Comparison of ENCODE assay signal across 20 cellular contexts in the genomic region with DNA sequence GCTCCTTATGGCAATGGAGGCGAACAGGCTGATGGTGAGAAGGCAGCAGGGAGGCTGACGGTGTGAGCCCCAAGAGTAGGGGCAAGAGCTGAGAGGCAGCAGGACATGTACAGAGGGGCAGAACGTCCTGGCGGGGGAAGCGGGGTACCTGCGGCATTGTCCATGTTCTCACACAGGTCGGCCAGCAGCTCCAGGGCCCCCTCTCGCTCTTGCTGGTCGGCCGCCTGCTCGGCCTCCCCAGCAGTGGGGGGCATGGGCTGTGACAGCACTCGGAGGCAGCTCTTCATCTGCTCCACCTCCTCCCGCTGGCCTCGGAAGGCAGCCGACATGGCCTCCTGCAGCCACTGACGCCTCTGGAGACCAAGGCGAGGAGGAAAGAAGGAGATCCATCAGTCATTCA. TPM values are rescaled to one million over a fixed set of nuclear protein-coding genes. Genes with fewer than 3 reads are reported as not detected.
A peak's percentile ranks its signal among the peaks of the same experiment; 100 is the strongest.
DNase-seq lines count a peak whose midpoint lies in the region; ATAC-seq and TF ChIP-seq lines count a peak whose summit lies in the region.
"Had no signal": no experiment of that assay in that cellular context is flagged by ENCODE, and none has a peak within 500 bp of the region (broad histone marks: within the 10 kb centered on the region; RNA-seq: fewer than 3 reads in every experiment).

No MANE protein-coding gene starts in this region.

- peak overlapping the region in 1 of 3 donors; percentile 76 for H3K27ac Mint-ChIP-seq in CD4-positive, CD25-positive, alpha-beta regulatory T cell
- H3K27ac Mint-ChIP-seq in brain = peak overlapping the region in 3 of 5 experiments; percentile 5 to 99 (median 63)
- H3K27ac Mint-ChIP-seq in neural crest cell (ENCODE audit: unreplicated experiment) = no peak overlapping the region
- H3K27ac Mint-ChIP-seq: activated CD4-positive, alpha-beta T cell treated with anti-CD3 and anti-CD28 coated beads for 36 hours had no signal

- BruUV-seq in A673 (replicated peaks; lab: Mats Ljungman, UMichigan) = no TSS peak

- no peak overlapping the region for H3K27ac ChIP-seq in CD4-positive, CD25-positive, alpha-beta regulatory T cell (ENCODE audit: insufficient read depth, low read length, poor library complexity, severe bottlenecking)
- peak overlapping the region; percentile 27; the same call in 1 of the 2 replicates for H3K27ac ChIP-seq in HL-60 (replicated peaks)
- no peak overlapping the region for H3K27ac ChIP-seq in A673 (ENCODE audit: low read depth, low read length, poor library complexity, severe bottlenecking)
- H3K27ac ChIP-seq: adrenal gland had no signal

- H3K4me1 Mint-ChIP-seq in CD4-positive, CD25-positive, alpha-beta regulatory T cell = peaks cover 6 to 42% (median 23%) of the 10 kb centered on the region in 4 donors
- peaks cover 44% of the 10 kb centered on the region for H3K4me1 Mint-ChIP-seq in brain
- peaks cover 26% of the 10 kb centered on the region for H3K4me1 Mint-ChIP-seq in neural crest cell

- H3K9me3 Mint-ChIP-seq in CD4-positive, CD25-positive, alpha-beta regulatory T cell = no peaks in the 10 kb centered on the region
- no peaks in the 10 kb centered on the region for H3K9me3 Mint-ChIP-seq in brain
- no peaks in the 10 kb centered on the region for H3K9me3 Mint-ChIP-seq in neural crest cell

- intact Hi-C loops in A673 (cut with micrococcal nuclease; ENCODE audit: unreplicated experiment) = no loop called here

- H3K36me3 Mint-ChIP-seq in CD4-positive, CD25-positive, alpha-beta regulatory T cell = peaks cover 31% of the 10 kb centered on the region
- H3K36me3 Mint-ChIP-seq in brain = peaks cover 22% of the 10 kb centered on the region
- peaks cover 3% of the 10 kb centered on the region for H3K36me3 Mint-ChIP-seq in neural crest cell (ENCODE audit: low read depth)

- H3K27me3 Mint-ChIP-seq in CD4-positive, CD25-positive, alpha-beta regulatory T cell = peaks cover 5% of the 10 kb centered on the region
- H3K27me3 Mint-ChIP-seq in brain (peaks cover 5% of the 10 kb centered on the region), neural crest cell (ENCODE audit: low read depth) (no peaks in the 10 kb centered on the region)
- H3K27me3 Mint-ChIP-seq: activated CD4-positive, alpha-beta T cell treated with anti-CD3 and anti-CD28 coated beads for 36 hours had no signal

- H3K9me3 ChIP-seq in CD4-positive, CD25-positive, alpha-beta regulatory T cell (ENCODE audit: control insufficient read depth in 2 of 2, low read length in 2 of 2) = no peaks in the 10 kb centered on the region
- H3K9me3 ChIP-seq in A673 (ENCODE audit: low read depth, low read length, poor library complexity, severe bottlenecking) = no peaks in the 10 kb centered on the region
- H3K9me3 ChIP-seq: adrenal gland had no signal

- CTCF ChIA-PET in A673 (lab: Charles Lee) = no interaction called here

- H3K4me3 ChIP-seq in CD4-positive, CD25-positive, alpha-beta regulatory T cell (ENCODE audit: low read depth, low read length) = no peak overlapping the region
- no peak overlapping the region for H3K4me3 ChIP-seq in HL-60 (replicated peaks; ENCODE audit: insufficient read depth, low read length)
- no peak overlapping the region for H3K4me3 ChIP-seq in A673 (ENCODE audit: low read depth, low read length, poor library complexity, severe bottlenecking)
- H3K4me3 ChIP-seq: adrenal gland had no signal

- peaks cover 25% of the 10 kb centered on the region for H3K36me3 ChIP-seq in CD4-positive, CD25-positive, alpha-beta regulatory T cell (ENCODE audit: control insufficient read depth, insufficient read depth, low read length)
- peaks cover 9% of the 10 kb centered on the region for H3K36me3 ChIP-seq in A673 (ENCODE audit: insufficient read depth, low read length, poor library complexity, severe bottlenecking)

- DNase-seq in CD4-positive, CD25-positive, alpha-beta regulatory T cell = no peak
- DNase-seq in HL-60 (ENCODE audit: low read depth in 1 of 2, low spot score in 1 of 2) (no peak), neural crest cell (ENCODE audit: low read depth, low spot score) (no peak), A673 (ENCODE audit: low spot score) (no peak), pons (ENCODE audit: low spot score) (no peak), NCI-H1930 (lab: John Stamatoyannopoulos, UW) (no peak)
- DNase-seq: activated CD4-positive, alpha-beta T cell treated with anti-CD3 and anti-CD28 coated beads for 36 hours; adrenal gland; caudate nucleus; effector memory CD4-positive, alpha-beta T cell; GOT3; NCI-H1092; NCI-H69; nucleus accumbens; stimulated activated CD4-positive, alpha-beta T cell treated with anti-CD3 and anti-CD28 coated beads, Interleukin-1b, Interleukin-23, amount 100 ng/mL, for 48 hours; substantia nigra; T1000 had no signal

- POLR2A ChIA-PET in A673 (lab: Charles Lee; ENCODE audit: low non-redundant PET) = interaction anchor here (1.1 kb wide), 1 partner anchor 61 kb away, joined by 3 read pairs; no protein-coding TSS in a partner anchor

- H3K27me3 ChIP-seq in CD4-positive, CD25-positive, alpha-beta regulatory T cell (ENCODE audit: control insufficient read depth, insufficient read depth, low read length) = no peaks in the 10 kb centered on the region
- H3K27me3 ChIP-seq in HL-60 (ENCODE audit: insufficient read depth, poor library complexity, severe bottlenecking) (no peaks in the 10 kb centered on the region), A673 (replicated peaks; ENCODE audit: insufficient read depth, low read depth, low read length, poor library complexity) (no peaks in the 10 kb centered on the region)
- H3K27me3 ChIP-seq: adrenal gland had no signal

- H3K4me3 Mint-ChIP-seq in CD4-positive, CD25-positive, alpha-beta regulatory T cell = peak overlapping the region in 3 of 4 donors; percentile 52 to 69 (median 55)
- H3K4me3 Mint-ChIP-seq in brain = peak overlapping the region in 4 of 5 experiments; percentile 26 to 78 (median 70)
- peak overlapping the region; percentile 51 for H3K4me3 Mint-ChIP-seq in neural crest cell
- H3K4me3 Mint-ChIP-seq: activated CD4-positive, alpha-beta T cell treated with anti-CD3 and anti-CD28 coated beads for 36 hours had no signal

- TF ChIP-seq CTCF in HL-60 (IDR thresholded peaks at IDR 0.05; ENCODE audit: insufficient read depth, low read length) = no peak
- no peak for TF ChIP-seq CTCF in brain (conservative IDR thresholded peaks at IDR 0.05)
- no peak for TF ChIP-seq CTCF in neural crest cell (conservative IDR thresholded peaks at IDR 0.05)
- no peak for TF ChIP-seq CTCF in A673 (conservative IDR thresholded peaks at IDR 0.05; ENCODE audit: low read depth, low read length)

- peaks cover 33% of the 10 kb centered on the region for H3K4me1 ChIP-seq in CD4-positive, CD25-positive, alpha-beta regulatory T cell (ENCODE audit: control insufficient read depth, insufficient read depth, low read length, poor library complexity, severe bottlenecking)
- peaks cover 12% of the 10 kb centered on the region for H3K4me1 ChIP-seq in A673 (ENCODE audit: insufficient read depth, low read length, poor library complexity, severe bottlenecking)

- ATAC-seq in CD4-positive, CD25-positive, alpha-beta regulatory T cell (ENCODE audit: low read depth in 2 of 2) = no peak
- ATAC-seq: activated CD4-positive, alpha-beta T cell treated with anti-CD3 and anti-CD28 coated beads for 36 hours; sciatic nerve had no signal

RNA-seq across cellular contexts. Expression of a gene that starts 2.4 kb away (rescaled TPM):
- total RNA-seq in CD4-positive, CD25-positive, alpha-beta regulatory T cell = 15.8 TPM
- polyA plus RNA-seq in CD4-positive, CD25-positive, alpha-beta regulatory T cell = 10 to 100 TPM; 30.2 to 37.2 (median 35.1) TPM
- 97.1 TPM for polyA plus RNA-seq in brain (ENCODE audit: insufficient read depth, low read depth, low replicate concordance)
- total RNA-seq in neural crest cell (53.8 and 54.7 TPM in 2 replicates), A673 (2021) (80.3 and 83.4 TPM in 2 replicates)

RNA-seq across cellular contexts. Expression of a gene that starts 6.3 kb away (rescaled TPM):
- total RNA-seq in CD4-positive, CD25-positive, alpha-beta regulatory T cell = 1.5 TPM
- polyA plus RNA-seq in CD4-positive, CD25-positive, alpha-beta regulatory T cell = not detected
- 111 TPM for polyA plus RNA-seq in brain (ENCODE audit: insufficient read depth, low read depth, low replicate concordance)
- total RNA-seq in neural crest cell = 50.0 and 50.7 TPM in 2 replicates
- 30.5 and 36.8 TPM in 2 replicates for total RNA-seq in A673 (2021)

RNA-seq across cellular contexts. Expression of a gene that starts 18.7 kb away (rescaled TPM):
- 168 TPM for total RNA-seq in CD4-positive, CD25-positive, alpha-beta regulatory T cell
- polyA plus RNA-seq in CD4-positive, CD25-positive, alpha-beta regulatory T cell = 10 to 100 TPM; 38.9 to 58.2 (median 44.0) TPM
- polyA plus RNA-seq in brain (ENCODE audit: insufficient read depth, low read depth, low replicate concordance) = 61.8 TPM
- total RNA-seq in neural crest cell (71.2 and 73.1 TPM in 2 replicates), A673 (2021) (103 and 108 TPM in 2 replicates)

RNA-seq across cellular contexts. Expression of a gene that starts 47.6 kb away (rescaled TPM):
- 2.1 TPM for total RNA-seq in CD4-positive, CD25-positive, alpha-beta regulatory T cell
- polyA plus RNA-seq in CD4-positive, CD25-positive, alpha-beta regulatory T cell = not detected
- 1.0 TPM for polyA plus RNA-seq in brain (ENCODE audit: insufficient read depth, low read depth, low replicate concordance)
- total RNA-seq in neural crest cell (not detected in 2 replicates), A673 (2021) (not detected in 2 replicates)
- total RNA-seq: activated CD4-positive, alpha-beta T cell treated with anti-CD3 and anti-CD28 coated beads for 36 hours; kidney epithelial cell had no signal

RNA-seq across cellular contexts. Expression of a gene that starts 48.9 kb away (rescaled TPM):
- total RNA-seq in CD4-positive, CD25-positive, alpha-beta regulatory T cell = 13.3 TPM
- polyA plus RNA-seq in CD4-positive, CD25-positive, alpha-beta regulatory T cell = under 1 TPM in 3 of 4 donors, not detected in 1; 0.25 to 0.83 (median 0.49) TPM
- 7.0 TPM for polyA plus RNA-seq in brain (ENCODE audit: insufficient read depth, low read depth, low replicate concordance)
- total RNA-seq in neural crest cell = 4.9 and 5.8 TPM in 2 replicates
- 4.8 and 6.1 TPM in 2 replicates for total RNA-seq in A673 (2021)

Comparison
In these comparisons a context has a peak if more than half of its experiments do, and no peak if none do; other contexts are left out.
1. RNA of a gene that starts 6.3 kb away (total RNA-seq): 50.0 to 50.7 TPM in neural crest cell and 30.5 to 36.8 TPM in A673; 1.5 TPM in CD4-positive, CD25-positive, alpha-beta regulatory T cell (single experiment); every median in the first group is over 10 times any median in the second.
2. Peak in every context shown above with its lines, with median percentiles within 50 percentile points of each other: H3K4me3 Mint-ChIP-seq.